In genomic region chr2:27736890-27737204, GRCh38 we compare ENCODE assay signal across 16 cellular contexts. TPM values are rescaled to one million over a fixed set of nuclear protein-coding genes. Genes with fewer than 3 reads are reported as not detected.
DNase-seq lines count a peak whose midpoint lies in the region; ATAC-seq, FAIRE-seq and TF ChIP-seq lines count a peak whose summit lies in the region.
"Had no signal": no experiment of that assay in that cellular context is flagged by ENCODE, and none has a peak within 500 bp of the region (broad histone marks: within the 10 kb centered on the region; RNA-seq: fewer than 3 reads in every experiment).

No MANE protein-coding gene starts in this region.

- H3K36me3 Mint-ChIP-seq in naive B cell: peaks cover 4 to 6% of the 10 kb centered on the region in 2 donors
- H3K36me3 Mint-ChIP-seq in neural progenitor cell: no peaks in the 10 kb centered on the region
- H3K36me3 Mint-ChIP-seq: stimulated activated naive B cell treated with anti-CD40 and anti-IgM and Interleukin-4, amounts not matched to agents 10 μg/mL and 1 μg/mL and 100 μg/mL, for 72 hours had no signal

- no peak overlapping the region for H2BK5ac ChIP-seq in IMR-90 (ENCODE audit: low read depth, low read length, poor library complexity, severe bottlenecking)

- ATAC-seq in IMR-90 (ENCODE audit: low read depth) (no peak), naive B cell (ENCODE audit: low read depth in 2 of 2) (no peak), HG03342 (IDR thresholded peaks at IDR 0.05; ENCODE audit: unreplicated experiment) (no peak)
- ATAC-seq: GM12878; sciatic nerve; stimulated activated naive B cell treated with anti-CD40 and anti-IgM and Interleukin-4, amounts not matched to agents 10 μg/mL and 1 μg/mL and 100 μg/mL, for 72 hours had no signal

- H2AFZ ChIP-seq in IMR-90 (replicated peaks; ENCODE audit: low read length, poor library complexity) (peak overlapping the region; percentile 25), endothelial cell of umbilical vein (ENCODE audit: low read depth, low read length) (no peak overlapping the region), neural progenitor cell (replicated peaks) (no peak overlapping the region)

- H3K27ac ChIP-seq in IMR-90 (ENCODE audit: insufficient read depth, low read length) (no peak overlapping the region), endothelial cell of umbilical vein (ENCODE audit: insufficient read depth, low read depth, low read length) (peak overlapping the region; percentile 51), suprapubic skin (peak overlapping the region; percentile 15), neural progenitor cell (no peak overlapping the region)
- H3K27ac ChIP-seq: BLaER1 treated with 17β-estradiol and CSF1 and Interleukin-3, amounts not matched to agents 10 nM and 100 nM had no signal

- no peak overlapping the region; the same call in 1 of the 2 replicates for H3K23ac ChIP-seq in IMR-90 (ENCODE audit: low read depth, low read length)

- BruUV-seq in IMR-90 (replicated peaks; lab: Mats Ljungman, UMichigan) (no TSS peak), endothelial cell of umbilical vein (replicated peaks; lab: Mats Ljungman, UMichigan) (no TSS peak)

- peak overlapping the region in 1 of 2 experiments; percentile 79; a peak in 1 of 4 replicates for H4K8ac ChIP-seq in IMR-90 (ENCODE audit: low read depth in 2 of 2, low read length in 2 of 2)

- H4K91ac ChIP-seq in IMR-90 (ENCODE audit: insufficient read depth, low read depth, low read length): 0 out of 2 replicates have a peak overlapping the region, but pooled peaks have one; percentile 33

- TF ChIP-seq POLR2A in IMR-90 (IDR thresholded peaks at IDR 0.05; ENCODE audit: low read depth, low read length) (no peak), endothelial cell of umbilical vein (IDR thresholded peaks at IDR 0.05; ENCODE audit: low read depth, low read length) (no peak), suprapubic skin (IDR thresholded peaks at IDR 0.05) (no peak)

- H3F3A ChIP-seq in neural progenitor cell (ENCODE audit: low read depth): peaks cover 23% of the 10 kb centered on the region

- H3K4me1 Mint-ChIP-seq in naive B cell: peaks cover 0 to 11% (median 4%) of the 10 kb centered on the region in 3 donors
- peaks cover 4% of the 10 kb centered on the region for H3K4me1 Mint-ChIP-seq in neural progenitor cell

- no peak overlapping the region for H2BK20ac ChIP-seq in IMR-90 (ENCODE audit: low read depth, low read length)

- in situ Hi-C loops in IMR-90 (cut with MboI; ENCODE audit: low sequenced_read_pairs) (no loop called here), HAP-1 (cut with MboI; ENCODE audit: low sequenced_read_pairs) (no loop called here)

- H3K4me3 ChIP-seq in IMR-90 (ENCODE audit: insufficient read depth, low read depth, low read length) (no peak overlapping the region), endothelial cell of umbilical vein (replicated peaks in 1 of 3; ENCODE audit: insufficient read depth in 1 of 3, low read depth in 1 of 3, low read length in 3 of 3) (no peak overlapping the region), suprapubic skin (no peak overlapping the region), HAP-1 (no peak overlapping the region), neural progenitor cell (no peak overlapping the region)
- H3K4me3 ChIP-seq: BLaER1 treated with 17β-estradiol and CSF1 and Interleukin-3, amounts not matched to agents 10 nM and 100 nM; GM12878 had no signal

- no peak overlapping the region for H3K56ac ChIP-seq in IMR-90 (ENCODE audit: extremely low read depth, insufficient read depth, low read length)

- CTCF ChIA-PET in IMR-90 (lab: Yijun Ruan, JAX) (interaction anchor here (0.5 kb wide), 1 partner anchor 792 kb away, joined by 3 read pairs; no protein-coding TSS in a partner anchor), endothelial cell of umbilical vein (lab: Charles Lee) (interaction anchor here (0.8 to 4.4 kb wide), 6 partner anchors 8 to 33 kb away, joined by 3 to 48 read pairs (median 4); no protein-coding TSS in a partner anchor)

- H3K9ac ChIP-seq in IMR-90 (ENCODE audit: low read depth, low read length): no peak overlapping the region
- H3K9ac ChIP-seq in endothelial cell of umbilical vein (replicated peaks; ENCODE audit: extremely low read depth, insufficient read depth, low read length): no peak overlapping the region
- H3K9ac ChIP-seq in neural progenitor cell: no peak overlapping the region
- H3K9ac ChIP-seq: BLaER1 treated with 17β-estradiol and CSF1 and Interleukin-3, amounts not matched to agents 10 nM and 100 nM had no signal

- no peaks in the 10 kb centered on the region for H3K27me3 ChIP-seq in IMR-90 (ENCODE audit: control insufficient read depth, insufficient read depth, low read length)
- H3K27me3 ChIP-seq in endothelial cell of umbilical vein (ENCODE audit: control insufficient read depth in 2 of 2, insufficient read depth in 2 of 2, low read length in 2 of 2): no peaks in the 10 kb centered on the region
- no peaks in the 10 kb centered on the region for H3K27me3 ChIP-seq in suprapubic skin
- no peaks in the 10 kb centered on the region for H3K27me3 ChIP-seq in HAP-1 (ENCODE audit: low read depth)
- peaks cover 8% of the 10 kb centered on the region for H3K27me3 ChIP-seq in neural progenitor cell
- H3K27me3 ChIP-seq: BLaER1 treated with 17β-estradiol and CSF1 and Interleukin-3, amounts not matched to agents 10 nM and 100 nM had no signal

- H4K20me1 ChIP-seq in IMR-90 (ENCODE audit: insufficient read depth, low read length) (no peaks in the 10 kb centered on the region), endothelial cell of umbilical vein (replicated peaks; ENCODE audit: control insufficient read depth, extremely low read depth, insufficient read depth, low read length) (no peaks in the 10 kb centered on the region), neural progenitor cell (ENCODE audit: low read depth) (no peaks in the 10 kb centered on the region)
- H4K20me1 ChIP-seq: BLaER1 treated with 17β-estradiol and CSF1 and Interleukin-3, amounts not matched to agents 10 nM and 100 nM had no signal

- H4K5ac ChIP-seq in IMR-90 (ENCODE audit: low read depth, low read length): no peak overlapping the region

- H3K9me3 Mint-ChIP-seq in naive B cell: peaks cover 0 to 30% (median 8%) of the 10 kb centered on the region in 7 donors
- peaks cover 6% of the 10 kb centered on the region for H3K9me3 Mint-ChIP-seq in neural progenitor cell

- H3K9me1 ChIP-seq in IMR-90 (ENCODE audit: insufficient read depth, low read length) (peaks cover 4% of the 10 kb centered on the region), endothelial cell of umbilical vein (replicated peaks; ENCODE audit: control insufficient read depth, extremely low read depth, insufficient read depth, low read length) (no peaks in the 10 kb centered on the region)

- no peaks in the 10 kb centered on the region for H3K9me3 ChIP-seq in IMR-90 (ENCODE audit: control insufficient read depth, insufficient read depth, low read length)
- no peaks in the 10 kb centered on the region for H3K9me3 ChIP-seq in endothelial cell of umbilical vein (replicated peaks; ENCODE audit: control insufficient read depth, insufficient read depth, low read length)
- H3K9me3 ChIP-seq in suprapubic skin: no peaks in the 10 kb centered on the region
- H3K9me3 ChIP-seq in HAP-1: no peaks in the 10 kb centered on the region
- no peaks in the 10 kb centered on the region for H3K9me3 ChIP-seq in neural progenitor cell (ENCODE audit: low read depth)

- H3K79me2 ChIP-seq in endothelial cell of umbilical vein (ENCODE audit: control insufficient read depth, insufficient read depth, low read length): no peaks in the 10 kb centered on the region
- H3K79me2 ChIP-seq in neural progenitor cell (ENCODE audit: low read depth): no peaks in the 10 kb centered on the region

- H3K4me1 ChIP-seq in IMR-90 (ENCODE audit: control insufficient read depth, insufficient read depth, low read length) (peaks cover 9% of the 10 kb centered on the region), endothelial cell of umbilical vein (ENCODE audit: control insufficient read depth, extremely low read depth, insufficient read depth, low read length) (peaks cover 28% of the 10 kb centered on the region), suprapubic skin (peaks cover 21% of the 10 kb centered on the region), HAP-1 (no peaks in the 10 kb centered on the region), neural progenitor cell (peaks cover 10% of the 10 kb centered on the region)

- TF ChIP-seq EP300 in suprapubic skin (IDR thresholded peaks at IDR 0.05): no peak

- H3K18ac ChIP-seq in IMR-90 (ENCODE audit: low read depth, low read length): no peak overlapping the region

- TF ChIP-seq RAD21 in IMR-90 (IDR thresholded peaks at IDR 0.05; ENCODE audit: low read length): no peak

- no peak for FAIRE-seq in endothelial cell of umbilical vein (lab: Jason Lieb, UNC)
- FAIRE-seq: GM12878 had no signal

- H3K36me3 ChIP-seq in IMR-90 (ENCODE audit: control insufficient read depth, insufficient read depth, low read length) (no peaks in the 10 kb centered on the region), endothelial cell of umbilical vein (ENCODE audit: control insufficient read depth in 2 of 2, extremely low read depth in 1 of 2, insufficient read depth in 2 of 2, low read length in 2 of 2) (no peaks in the 10 kb centered on the region), suprapubic skin (no peaks in the 10 kb centered on the region), HAP-1 (replicated peaks) (no peaks in the 10 kb centered on the region), neural progenitor cell (no peaks in the 10 kb centered on the region)
- H3K36me3 ChIP-seq: BLaER1 treated with 17β-estradiol and CSF1 and Interleukin-3, amounts not matched to agents 10 nM and 100 nM had no signal

- POLR2A ChIA-PET in IMR-90 (lab: Charles Lee; ENCODE audit: unreplicated experiment): no interaction called here
- POLR2A ChIA-PET in endothelial cell of umbilical vein (lab: Charles Lee): no interaction called here

- H3K27me3 Mint-ChIP-seq in naive B cell (peaks cover 5 to 36% (median 36%) of the 10 kb centered on the region in 3 donors), neural progenitor cell (ENCODE audit: insufficient read depth, low read depth) (peaks cover 11% of the 10 kb centered on the region)

- no peaks in the 10 kb centered on the region for H3K79me1 ChIP-seq in IMR-90 (ENCODE audit: low read depth in 1 of 2, low read length in 2 of 2)

- peak overlapping the region; percentile 11 for H2AK9ac ChIP-seq in IMR-90 (replicated peaks; ENCODE audit: low read depth, low read length, poor library complexity)

- H3K4ac ChIP-seq in IMR-90 (ENCODE audit: low read depth, low read length): 0 out of 2 replicates have a peak overlapping the region, but pooled peaks have one; percentile 23

- no peak overlapping the region for H3K27ac Mint-ChIP-seq in naive B cell
- no peak overlapping the region for H3K27ac Mint-ChIP-seq in neural progenitor cell
- H3K27ac Mint-ChIP-seq: stimulated activated naive B cell treated with anti-CD40 and anti-IgM and Interleukin-4, amounts not matched to agents 10 μg/mL and 1 μg/mL and 100 μg/mL, for 72 hours had no signal

- H2BK120ac ChIP-seq in IMR-90 (ENCODE audit: low read depth, low read length): no peak overlapping the region

- H2AK5ac ChIP-seq in IMR-90 (ENCODE audit: low read depth, low read length): 0 out of 2 replicates have a peak overlapping the region, but pooled peaks have one; percentile 43

- TF ChIP-seq CTCF in IMR-90 (conservative IDR thresholded peaks at IDR 0.05; ENCODE audit: low read depth, low read length): no peak
- no peak for TF ChIP-seq CTCF in endothelial cell of umbilical vein (IDR thresholded peaks at IDR 0.05; ENCODE audit: extremely low read depth in 1 of 2, insufficient read depth in 1 of 2, low read depth in 1 of 2, low read length in 2 of 2)
- TF ChIP-seq CTCF in suprapubic skin (IDR thresholded peaks at IDR 0.05): no peak
- no peak for TF ChIP-seq CTCF in neural progenitor cell (IDR thresholded peaks at IDR 0.05)

- dilution Hi-C loops in IMR-90 (cut with HindIII; ENCODE audit: low sequenced_read_pairs, unreplicated experiment): no loop called here
- dilution Hi-C loops in endothelial cell of umbilical vein (cut with MboI; ENCODE audit: extremely low pct_ligation_motif_present, low sequenced_read_pairs): loop anchor here (25.0 kb wide), 1 partner anchor 675 kb away; no protein-coding TSS in a partner anchor

- no peak overlapping the region for H3K4me2 ChIP-seq in IMR-90 (ENCODE audit: low read depth, low read length)
- H3K4me2 ChIP-seq in endothelial cell of umbilical vein (ENCODE audit: insufficient read depth, low read length): no peak overlapping the region
- H3K4me2 ChIP-seq in neural progenitor cell: no peak overlapping the region

- DNase-seq in IMR-90: no peak
- no peak for DNase-seq in endothelial cell of umbilical vein (ENCODE audit: low read depth, low spot score)
- DNase-seq in naive B cell: no peak
- DNase-seq in suprapubic skin (ENCODE audit: low spot score in 2 of 2): no peak
- DNase-seq in DMS53 (lab: John Stamatoyannopoulos, UW): no peak
- DNase-seq in HAP-1 (ENCODE audit: low spot score in 2 of 2): no peak
- no peak for DNase-seq in neural progenitor cell (ENCODE audit: low spot score)
- DNase-seq: H9; KBM-7; NCI-H1105 treated with DMSO at 0.1 percent for 48 hours; NK-92 treated with Interleukin-12 subunit alpha and Interleukin-12 subunit beta, amount 100 ng/mL, for 24 hours; stimulated activated naive B cell treated with anti-CD40 and anti-IgM and Interleukin-4, amounts not matched to agents 10 μg/mL and 1 μg/mL and 100 μg/mL, for 72 hours had no signal

- intact Hi-C loops in IMR-90 (cut with micrococcal nuclease): no loop called here
- intact Hi-C loops in endothelial cell of umbilical vein (cut with micrococcal nuclease): loop anchor here (1.0 kb wide), 1 partner anchor 31 kb away; no protein-coding TSS in a partner anchor

- H2BK15ac ChIP-seq in IMR-90 (ENCODE audit: low read depth, low read length): peak overlapping the region; percentile 91; the same call in 1 of the 3 replicates

- no peak overlapping the region for H3K14ac ChIP-seq in IMR-90 (replicated peaks; ENCODE audit: low read depth, low read length)

- peak overlapping the region in 5 of 8 donors; percentile 12 to 44 (median 35) for H3K4me3 Mint-ChIP-seq in naive B cell
- H3K4me3 Mint-ChIP-seq in neural progenitor cell: no peak overlapping the region
- H3K4me3 Mint-ChIP-seq: stimulated activated naive B cell treated with anti-CD40 and anti-IgM and Interleukin-4, amounts not matched to agents 10 μg/mL and 1 μg/mL and 100 μg/mL, for 72 hours had no signal

- WGBS in IMR-90 (ENCODE audit: extremely low coverage in 2 of 2, insufficient read length in 1 of 2), 2 experiments: 100% methylated on average over 3 of the region's 6 CpGs; no CpG with 5 or more reads in 1 of the 2 experiments
- 97% methylated on average over 6 of the region's 6 CpGs for WGBS in suprapubic skin

RNA-seq across cellular contexts. Expression of gene MRPL33, which starts 34.7 kb away (rescaled TPM):
- total RNA-seq in IMR-90 (2012; rRNA removed) (13.3 and 48.6 TPM in 2 replicates), endothelial cell of umbilical vein (96.7 and 97.4 TPM in 2 replicates), suprapubic skin (10 to 100 TPM; 30.7 to 82.2 (median 56.3) TPM), neural progenitor cell (ENCODE audit: low replicate concordance) (78.9 and 147 TPM in 2 replicates)
- polyA plus RNA-seq in IMR-90 (2012; rRNA removed) (88.0 and 101 TPM in 2 replicates), endothelial cell of umbilical vein (22.7 and 36.1 TPM in 2 replicates), naive B cell (ENCODE audit: low read depth in 6 of 6) (100 to 1,000 TPM; 165 to 215 (median 182) TPM)
- 10.5 and 17.0 TPM in 2 replicates for polyA plus RNA-seq in IMR-90 (2012; cell fraction: cytosol; rRNA removed)
- 2.6 and 31.4 TPM in 2 replicates for polyA plus RNA-seq in IMR-90 (2012; cell fraction: nucleus; rRNA removed; ENCODE audit: low replicate concordance)
- 94.7 and 104 TPM in 2 replicates for polyA plus RNA-seq in endothelial cell of umbilical vein (2011; cell fraction: cytosol; rRNA removed)
- 30.5 and 49.8 TPM in 2 replicates for polyA plus RNA-seq in endothelial cell of umbilical vein (2011; cell fraction: nucleus; rRNA removed)
- polyA plus RNA-seq in endothelial cell of umbilical vein (2012): 202 and 208 TPM in 2 replicates
- 4.9 and 9.9 TPM in 2 replicates for polyA minus RNA-seq in endothelial cell of umbilical vein
- 10.2 TPM for polyA minus RNA-seq in endothelial cell of umbilical vein (2011; cell fraction: cytosol; rRNA and poly(A)+ RNA removed)
- polyA minus RNA-seq in endothelial cell of umbilical vein (2011; cell fraction: nucleus; rRNA and poly(A)+ RNA removed): 10.6 and 10.7 TPM in 2 replicates

Comparison
In these comparisons a context has a peak if more than half of its experiments do, and no peak if none do; other contexts are left out.
1. H3K27ac ChIP-seq: peak in endothelial cell of umbilical vein (single experiment) and suprapubic skin (single experiment); none in IMR-90 (single experiment) and neural progenitor cell (single experiment).